1 cellular context compared by ENCODE assay signal in genomic region chr9:72951520-72952393, GRCh38.
TF ChIP-seq lines count a peak whose summit lies in the region.

No MANE protein-coding gene starts in this region.

TF ChIP-seq in A549, 52 proteins besides CTCF, POLR2A, EP300 and RAD21 (continued from another document):
- no peak for TF ChIP-seq PBX3 (IDR thresholded peaks at IDR 0.05)
- no peak for TF ChIP-seq ZSCAN20 (CRISPR knock-in tag; IDR thresholded peaks at IDR 0.05)
- no peak for TF ChIP-seq EHMT2 (IDR thresholded peaks at IDR 0.05; ENCODE audit: low read depth)
- no peak for TF ChIP-seq E2F6 (IDR thresholded peaks at IDR 0.05; ENCODE audit: borderline replicate concordance, low read depth)
- peak; percentile 29 to 74; a peak in 3 of 5 replicates for TF ChIP-seq JUN (IDR thresholded peaks at IDR 0.05)
- no peak for TF ChIP-seq MAZ (IDR thresholded peaks at IDR 0.05; ENCODE audit: borderline replicate concordance, low read depth, low read length)
- TF ChIP-seq CBX8 (IDR thresholded peaks at IDR 0.05): no peak
- no peak; the same call in 1 of the 2 replicates for TF ChIP-seq HOXA7 (CRISPR knock-in tag; IDR thresholded peaks at IDR 0.05)
- no peak for TF ChIP-seq SMC3 (IDR thresholded peaks at IDR 0.05)
- TF ChIP-seq HMGXB4 (CRISPR knock-in tag; IDR thresholded peaks at IDR 0.05; ENCODE audit: borderline replicate concordance): peak; percentile 82; the same call in 1 of the 2 replicates
- no peak for TF ChIP-seq MAFK (IDR thresholded peaks at IDR 0.05; ENCODE audit: partially characterized antibody)
- TF ChIP-seq RFX5 (IDR thresholded peaks at IDR 0.05): no peak
- TF ChIP-seq REST (IDR thresholded peaks at IDR 0.05): no peak
- TF ChIP-seq ZC3H11A (IDR thresholded peaks at IDR 0.05): 0 out of 2 replicates have a peak, but pooled peaks have one; percentile 8
- TF ChIP-seq FOXS1 (CRISPR knock-in tag; IDR thresholded peaks at IDR 0.05): no peak
- no peak for TF ChIP-seq HEYL (CRISPR knock-in tag; IDR thresholded peaks at IDR 0.05)
- no peak for TF ChIP-seq ESRRA (IDR thresholded peaks at IDR 0.05; ENCODE audit: borderline replicate concordance, low read length)
- no peak for TF ChIP-seq ATOH8 (CRISPR knock-in tag; IDR thresholded peaks at IDR 0.05; ENCODE audit: low read depth)
- TF ChIP-seq NR3C1 (IDR thresholded peaks at IDR 0.05): no peak
- TF ChIP-seq BCL3 (IDR thresholded peaks at IDR 0.05): no peak; the same call in 2 of the 3 replicates
- TF ChIP-seq JUNB (IDR thresholded peaks at IDR 0.05): no peak
- 0 out of 2 replicates have a peak, but pooled peaks have one; percentile 21 for TF ChIP-seq HOXB5 (CRISPR knock-in tag; IDR thresholded peaks at IDR 0.05)
- TF ChIP-seq FOSB (CRISPR knock-in tag; IDR thresholded peaks at IDR 0.05): no peak; the same call in 1 of the 2 replicates
- no peak for TF ChIP-seq PHF8 (IDR thresholded peaks at IDR 0.05; ENCODE audit: borderline replicate concordance, low read depth)
- no peak; the same call in 1 of the 2 replicates for TF ChIP-seq POLR2AphosphoS2 (conservative IDR thresholded peaks at IDR 0.05; ENCODE audit: low read length)
- TF ChIP-seq MAX (IDR thresholded peaks at IDR 0.05): no peak
- peak; percentile 12; the same call in 1 of the 2 replicates for TF ChIP-seq GATA3 (IDR thresholded peaks at IDR 0.05; ENCODE audit: borderline replicate concordance)
- TF ChIP-seq HOXB13 (CRISPR knock-in tag; IDR thresholded peaks at IDR 0.05; ENCODE audit: low read depth): no peak
- no peak for TF ChIP-seq HDAC2 (IDR thresholded peaks at IDR 0.05)
- no peak for TF ChIP-seq SREBF2 (IDR thresholded peaks at IDR 0.05)
- peak; percentile 48; the same call in 1 of the 2 replicates for TF ChIP-seq EHF (CRISPR knock-in tag; IDR thresholded peaks at IDR 0.05)
- no peak for TF ChIP-seq CEBPB (IDR thresholded peaks at IDR 0.05)
TF ChIP-seq in A549: peak in this region for 9.
